ENCODE assay signal across 8 cellular contexts in genomic region chr1:23528245-23528978, GRCh38. TPM values are rescaled to one million over a fixed set of nuclear protein-coding genes. Genes with fewer than 3 reads are reported as not detected.
DNase-seq lines count a peak whose midpoint lies in the region; ATAC-seq and TF ChIP-seq lines count a peak whose summit lies in the region.

No MANE protein-coding gene starts in this region.

- H3K4me1 Mint-ChIP-seq in T-helper 1 cell treated with Interleukin-12 subunit alpha and Interleukin-12 subunit beta and Interleukin-4 antibody, amounts not matched to agents 30 μg/mL and 1 μg/mL, for 36 hours (ENCODE audit: low read depth) = peaks cover 76% of the 10 kb centered on the region

- H3K36me3 ChIP-seq in DND-41 (ENCODE audit: insufficient read depth, low read length) (peaks cover 60% of the 10 kb centered on the region), adrenal gland (replicated peaks in 1 of 2) (no peaks in the 10 kb centered on the region)

- no peak for TF ChIP-seq CTCF in DND-41 (IDR thresholded peaks at IDR 0.05; ENCODE audit: borderline replicate concordance, extremely low read depth, low read length, poor library complexity, severe bottlenecking)
- TF ChIP-seq CTCF in adrenal gland (IDR thresholded peaks at IDR 0.05) = peak in 1 of 6 experiments; percentile 22

- H3K36me3 Mint-ChIP-seq in T-helper 1 cell treated with Interleukin-12 subunit alpha and Interleukin-12 subunit beta and Interleukin-4 antibody, amounts not matched to agents 30 μg/mL and 1 μg/mL, for 36 hours (ENCODE audit: low read depth) = peaks cover 21% of the 10 kb centered on the region

- no peaks in the 10 kb centered on the region for H3K27me3 ChIP-seq in DND-41 (ENCODE audit: insufficient read depth, low read length, poor library complexity)
- no peaks in the 10 kb centered on the region for H3K27me3 ChIP-seq in adrenal gland

- peaks cover 79% of the 10 kb centered on the region for H3K79me2 ChIP-seq in DND-41 (ENCODE audit: insufficient read depth, low read length)

- TF ChIP-seq POLR2A in adrenal gland (IDR thresholded peaks at IDR 0.05) = peak in 1 of 2 donors; percentile 11

- peak overlapping the region; percentile 90 for H3K4me2 ChIP-seq in DND-41 (ENCODE audit: insufficient read depth, low read length)

- peak overlapping the region; percentile 96 for H3K4me3 Mint-ChIP-seq in T-helper 1 cell treated with Interleukin-12 subunit alpha and Interleukin-12 subunit beta and Interleukin-4 antibody, amounts not matched to agents 30 μg/mL and 1 μg/mL, for 36 hours

- DNase-seq in DND-41 (peak; percentile 90), NCI-H1105 (lab: John Stamatoyannopoulos, UW) (peak; percentile 88), adrenal gland (peak; percentile 91 to 96 (median 95)), kidney glomerular epithelial cell (lab: John Stamatoyannopoulos, UW) (peak; percentile 43), retina (no peak)
- peak; percentile 62 for DNase-seq in stimulated activated CD8-positive, alpha-beta memory T cell treated with anti-CD3 and anti-CD28 coated beads, Interleukin-12 subunit alpha, Interleukin-12 subunit beta, amount 100 ng/mL, for 1 hour (ENCODE audit: low read depth)

- no peaks in the 10 kb centered on the region for H3K27me3 Mint-ChIP-seq in T-helper 1 cell treated with Interleukin-12 subunit alpha and Interleukin-12 subunit beta and Interleukin-4 antibody, amounts not matched to agents 30 μg/mL and 1 μg/mL, for 36 hours (ENCODE audit: low read depth)

- H3K27ac ChIP-seq in DND-41 (ENCODE audit: low read length) = peak overlapping the region; percentile 93
- peak overlapping the region in 4 of 5 donors; percentile 3 to 63 (median 41) for H3K27ac ChIP-seq in adrenal gland

- H2AFZ ChIP-seq in DND-41 (ENCODE audit: low read depth, low read length) = no peak overlapping the region

- peak; percentile 76 for ATAC-seq in DND-41 (ENCODE audit: insufficient read depth, low read depth)
- peak; percentile 41 for ATAC-seq in GM21786 (IDR thresholded peaks at IDR 0.05; ENCODE audit: unreplicated experiment)

- WGBS in adrenal gland, 4 donors = 5 to 17% (median 13%) methylated on average over 3 to 9 of the region's 9 CpGs

- H3K9me3 Mint-ChIP-seq in T-helper 1 cell treated with Interleukin-12 subunit alpha and Interleukin-12 subunit beta and Interleukin-4 antibody, amounts not matched to agents 30 μg/mL and 1 μg/mL, for 36 hours = no peaks in the 10 kb centered on the region

- peak overlapping the region; percentile 98 for H3K27ac Mint-ChIP-seq in T-helper 1 cell treated with Interleukin-12 subunit alpha and Interleukin-12 subunit beta and Interleukin-4 antibody, amounts not matched to agents 30 μg/mL and 1 μg/mL, for 36 hours

- intact Hi-C loops in adrenal gland (cut with DNase I) = loop anchor here in 1 of 2 donors (5.0 kb wide), 1 partner anchor 36 kb away; no protein-coding TSS in a partner anchor

- H3K9me3 ChIP-seq in DND-41 (ENCODE audit: insufficient read depth, low read length, severe bottlenecking) = no peaks in the 10 kb centered on the region
- no peaks in the 10 kb centered on the region for H3K9me3 ChIP-seq in adrenal gland (replicated peaks in 1 of 3)

- H4K20me1 ChIP-seq in DND-41 (ENCODE audit: insufficient read depth, low read length) = peaks cover 55% of the 10 kb centered on the region

- peak overlapping the region; percentile 78 to 80; a peak in 3 of 4 replicates for H3K4me3 ChIP-seq in DND-41 (ENCODE audit: low read depth in 1 of 2, low read length in 2 of 2)
- H3K4me3 ChIP-seq in adrenal gland = no peak overlapping the region

- peaks cover 69% of the 10 kb centered on the region for H3K4me1 ChIP-seq in DND-41 (ENCODE audit: insufficient read depth, low read length)
- peaks cover 23 to 45% of the 10 kb centered on the region in 2 donors for H3K4me1 ChIP-seq in adrenal gland (replicated peaks in 1 of 2)

- H3K9ac ChIP-seq in DND-41 (ENCODE audit: low read depth, low read length) = peak overlapping the region; percentile 94

RNA-seq across cellular contexts. Expression of gene E2F2, which starts 2.6 kb away (rescaled TPM):
- under 1 TPM in 7 of 8 donors, not detected in 1; 0.12 to 0.88 (median 0.45) TPM for total RNA-seq in adrenal gland
- under 1 TPM; 0.07 to 0.35 (median 0.16) TPM for polyA plus RNA-seq in adrenal gland

RNA-seq across cellular contexts. Expression of gene ID3, which starts 30.9 kb away (rescaled TPM):
- total RNA-seq in adrenal gland = 100 to 1,000 TPM in 5 of 8 donors, 10 to 100 TPM in 3; 55.3 to 213 (median 118) TPM
- polyA plus RNA-seq in adrenal gland = 100 to 1,000 TPM in 2 of 3 donors, 10 to 100 TPM in 1; 28.8 to 133 (median 114) TPM

RNA-seq across cellular contexts. Expression of gene ASAP3, which starts 44.4 kb away (rescaled TPM):
- total RNA-seq in adrenal gland = 100 to 1,000 TPM in 2 of 8 donors, 10 to 100 TPM in 6; 47.6 to 122 (median 77.3) TPM
- 100 to 1,000 TPM in 1 of 3 donors, 10 to 100 TPM in 2; 22.4 to 117 (median 81.0) TPM for polyA plus RNA-seq in adrenal gland

Comparison
In these comparisons a context has a peak if more than half of its experiments do, and no peak if none do; other contexts are left out.
1. H3K4me3 ChIP-seq: peak in DND-41 (2 of 2); none in adrenal gland (0 of 4).